Comparison of ENCODE assay signal across 8 cellular contexts in the genomic region with DNA sequence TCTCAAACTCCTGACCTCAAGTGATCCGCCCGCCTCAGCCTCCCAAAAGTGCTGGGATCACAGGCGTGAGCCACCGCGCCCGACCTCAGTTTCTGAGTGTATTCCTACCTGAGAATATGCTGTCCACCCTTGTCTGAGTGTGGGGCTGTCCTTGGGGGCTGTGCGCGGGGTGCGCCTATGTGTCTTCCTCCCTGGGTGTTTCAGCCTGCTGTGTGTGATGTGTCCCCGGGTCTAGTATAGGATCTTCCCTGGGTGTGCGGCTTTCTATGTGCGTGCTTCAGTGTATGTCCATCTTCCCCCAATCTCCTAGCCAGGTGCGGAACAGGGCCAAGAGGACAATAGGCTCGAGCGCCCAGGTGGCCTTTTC. TPM values are rescaled to one million over a fixed set of nuclear protein-coding genes. Genes with fewer than 3 reads are reported as not detected.
DNase-seq lines count a peak whose midpoint lies in the region; ATAC-seq and TF ChIP-seq lines count a peak whose summit lies in the region.

No MANE protein-coding gene starts in this region.

- H3K27me3 ChIP-seq in dorsolateral prefrontal cortex = peaks cover 0 to 29% (median 0%) of the 10 kb centered on the region in 45 donors
- no peaks in the 10 kb centered on the region for H3K27me3 ChIP-seq in mucosa of rectum (ENCODE audit: control insufficient read depth in 2 of 2, insufficient read depth in 2 of 2, low read length in 2 of 2)
- H3K27me3 ChIP-seq in upper lobe of right lung = no peaks in the 10 kb centered on the region

- H3K36me3 ChIP-seq in mucosa of rectum (ENCODE audit: control insufficient read depth in 2 of 2, insufficient read depth in 2 of 2, low read length in 2 of 2) = no peaks in the 10 kb centered on the region
- no peaks in the 10 kb centered on the region for H3K36me3 ChIP-seq in upper lobe of right lung

- peak overlapping the region; percentile 77 for H3K4me3 Mint-ChIP-seq in activated naive CD4-positive, alpha-beta T cell treated with anti-CD3 and anti-CD28 coated beads, Interleukin-2, amount 50 U/mL, for 24 hours

- TF ChIP-seq CTCF in dorsolateral prefrontal cortex (IDR thresholded peaks at IDR 0.05 in 54 of 56, conservative IDR thresholded peaks at IDR 0.05 in 2 of 56; ENCODE audit: low read depth in 1 of 56, partially characterized antibody in 56 of 56) (no peak), upper lobe of right lung (IDR thresholded peaks at IDR 0.05) (no peak)

- peaks cover 3% of the 10 kb centered on the region for H3K27me3 Mint-ChIP-seq in activated naive CD4-positive, alpha-beta T cell treated with anti-CD3 and anti-CD28 coated beads, Interleukin-2, amount 50 U/mL, for 24 hours

- H3K4me1 Mint-ChIP-seq in activated naive CD4-positive, alpha-beta T cell treated with anti-CD3 and anti-CD28 coated beads, Interleukin-2, amount 50 U/mL, for 24 hours = peaks cover 36% of the 10 kb centered on the region

- no peaks in the 10 kb centered on the region for H3K9me3 Mint-ChIP-seq in activated naive CD4-positive, alpha-beta T cell treated with anti-CD3 and anti-CD28 coated beads, Interleukin-2, amount 50 U/mL, for 24 hours

- H3K4me3 ChIP-seq in dorsolateral prefrontal cortex (peak overlapping the region in 49 of 59 donors; percentile 7 to 74 (median 62)), mucosa of rectum (ENCODE audit: low read length in 2 of 2) (peak overlapping the region; percentile 62 to 69), upper lobe of right lung (peak overlapping the region; percentile 56)

- no peak for ATAC-seq in upper lobe of right lung

- H3K27ac ChIP-seq in dorsolateral prefrontal cortex (peak overlapping the region in 54 of 59 donors; percentile 29 to 95 (median 88)), mucosa of rectum (ENCODE audit: low read depth in 2 of 2, low read length in 2 of 2) (peak overlapping the region; percentile 54), upper lobe of right lung (peak overlapping the region; percentile 87)

- no peak overlapping the region for H3K27ac Mint-ChIP-seq in activated naive CD4-positive, alpha-beta T cell treated with anti-CD3 and anti-CD28 coated beads, Interleukin-2, amount 50 U/mL, for 24 hours

- DNase-seq in activated naive CD4-positive, alpha-beta T cell treated with anti-CD3 and anti-CD28 coated beads, Interleukin-2, amount 50 U/mL, for 16 hours = no peak
- no peak for DNase-seq in dorsolateral prefrontal cortex
- no peak for DNase-seq in upper lobe of right lung
- no peak for DNase-seq in DMS 273 treated with DMSO at 0.1 percent for 48 hours (lab: John Stamatoyannopoulos, UW)
- no peak for DNase-seq in NCI-H2107 treated with DMSO at 0.1 percent for 48 hours (lab: John Stamatoyannopoulos, UW; ENCODE audit: unreplicated experiment)
- no peak for DNase-seq in NCI-H128 (lab: John Stamatoyannopoulos, UW; ENCODE audit: unreplicated experiment)

- H3K4me1 ChIP-seq in mucosa of rectum (ENCODE audit: control insufficient read depth in 2 of 2, insufficient read depth in 2 of 2, low read length in 2 of 2) (peaks cover 21% of the 10 kb centered on the region in 2 donors), upper lobe of right lung (peaks cover 22% of the 10 kb centered on the region)

- no peaks in the 10 kb centered on the region for H3K36me3 Mint-ChIP-seq in activated naive CD4-positive, alpha-beta T cell treated with anti-CD3 and anti-CD28 coated beads, Interleukin-2, amount 50 U/mL, for 24 hours

- peak overlapping the region; percentile 34 to 67 for H3K9ac ChIP-seq in mucosa of rectum (ENCODE audit: low read depth in 1 of 2, low read length in 2 of 2)

- H3K9me3 ChIP-seq in mucosa of rectum (ENCODE audit: control insufficient read depth in 2 of 2, low read length in 2 of 2) = no peaks in the 10 kb centered on the region
- no peaks in the 10 kb centered on the region for H3K9me3 ChIP-seq in upper lobe of right lung

- intact Hi-C loops in dorsolateral prefrontal cortex (cut with DNase I) (no loop called here), upper lobe of right lung (cut with DNase I) (no loop called here)

RNA-seq across cellular contexts. Expression of a gene that starts 8.3 kb away (rescaled TPM):
- 100 to 1,000 TPM in 13 of 120 experiments, 10 to 100 TPM in 107; 20.5 to 247 (median 59.8) TPM for total RNA-seq in dorsolateral prefrontal cortex
- total RNA-seq in upper lobe of right lung = 242 TPM

RNA-seq across cellular contexts. Expression of a gene that starts 36.6 kb away (rescaled TPM):
- total RNA-seq in dorsolateral prefrontal cortex (1 to 10 TPM in 1 of 120 experiments, under 1 TPM in 37, not detected in 82; 0.07 to 1.1 (median 0.15) TPM), upper lobe of right lung (0.32 TPM)
